In genomic region chr19:11378319-11379189, GRCh38 we compare ENCODE assay signal across 1 cellular context.
TF ChIP-seq lines count a peak whose summit lies in the region.

No MANE protein-coding gene starts in this region.

TF ChIP-seq in HepG2, 621 proteins besides CTCF, POLR2A, EP300 and RAD21 (continued from another document and continues in another):
- TF ChIP-seq ZBTB33 (CRISPR knock-in tag; IDR thresholded peaks at IDR 0.05) (0 out of 2 replicates have a peak, but pooled peaks have one; percentile 53), TFAP4 (IDR thresholded peaks at IDR 0.05; ENCODE audit: borderline replicate concordance, low read depth) (no peak), ZFP41 (CRISPR knock-in tag; IDR thresholded peaks at IDR 0.05; ENCODE audit: borderline replicate concordance) (no peak), PATZ1 (CRISPR knock-in tag; IDR thresholded peaks at IDR 0.05) (0 out of 2 replicates have a peak, but pooled peaks have one; percentile 21), ZNF589 (CRISPR knock-in tag; conservative IDR thresholded peaks at IDR 0.05) (no peak), FOSL2 (CRISPR knock-in tag; IDR thresholded peaks at IDR 0.05) (peak; percentile 5; the same call in 1 of the 2 replicates), SMC3 (IDR thresholded peaks at IDR 0.05; ENCODE audit: low read length) (peak; percentile 41; the same call in 1 of the 2 replicates), FOXA3 (CRISPR knock-in tag; IDR thresholded peaks at IDR 0.05) (no peak), POLR2G (IDR thresholded peaks at IDR 0.05; ENCODE audit: low read depth, low read length) (no peak), RELA (CRISPR knock-in tag; IDR thresholded peaks at IDR 0.05) (no peak), PBX3 (CRISPR knock-in tag; IDR thresholded peaks at IDR 0.05; ENCODE audit: borderline replicate concordance) (no peak), HDAC2 (CRISPR knock-in tag; IDR thresholded peaks at IDR 0.05) (peak; percentile 37; the same call in 1 of the 2 replicates), POLR2AphosphoS2 (IDR thresholded peaks at IDR 0.05; ENCODE audit: low read depth, low read length) (no peak), ZNF710 (CRISPR knock-in tag; IDR thresholded peaks at IDR 0.05; ENCODE audit: borderline replicate concordance) (no peak), HOMEZ (CRISPR knock-in tag; IDR thresholded peaks at IDR 0.05; ENCODE audit: low read depth) (no peak), RBM22 (optimal IDR thresholded peaks at IDR 0.05; ENCODE audit: low read length) (no peak), ZNF773 (CRISPR knock-in tag; IDR thresholded peaks at IDR 0.05; ENCODE audit: borderline replicate concordance) (no peak), ADNP (CRISPR knock-in tag; IDR thresholded peaks at IDR 0.05) (no peak), ASH2L (IDR thresholded peaks at IDR 0.05; ENCODE audit: insufficient read length, low read depth, low read length) (no peak), ZBTB4 (CRISPR knock-in tag; IDR thresholded peaks at IDR 0.05; ENCODE audit: borderline replicate concordance) (no peak), MXI1 (IDR thresholded peaks at IDR 0.05; ENCODE audit: borderline replicate concordance, low read depth, low read length) (peak; percentile 22; the same call in 1 of the 3 replicates), SRY (CRISPR knock-in tag; IDR thresholded peaks at IDR 0.05) (no peak), ZNF317 (CRISPR knock-in tag; IDR thresholded peaks at IDR 0.05) (no peak), ZSCAN25 (CRISPR knock-in tag; IDR thresholded peaks at IDR 0.05) (peak; percentile 22; the same call in 1 of the 2 replicates), DMAP1 (CRISPR knock-in tag; IDR thresholded peaks at IDR 0.05) (no peak), ZNF430 (CRISPR knock-in tag; IDR thresholded peaks at IDR 0.05) (no peak), GABPB1 (CRISPR knock-in tag; IDR thresholded peaks at IDR 0.05) (peak; percentile 34; the same call in 1 of the 2 replicates), ZNF75D (CRISPR knock-in tag; IDR thresholded peaks at IDR 0.05; ENCODE audit: borderline replicate concordance) (no peak), NFKB2 (CRISPR knock-in tag; IDR thresholded peaks at IDR 0.05; ENCODE audit: borderline replicate concordance) (no peak), HNRNPLL (IDR thresholded peaks at IDR 0.05; ENCODE audit: low read depth, low read length, poor library complexity, severe bottlenecking) (peak; percentile 19), POGK (CRISPR knock-in tag; conservative IDR thresholded peaks at IDR 0.05) (0 out of 2 replicates have a peak, but pooled peaks have one; percentile 40), NFIB (CRISPR knock-in tag; IDR thresholded peaks at IDR 0.05; ENCODE audit: borderline replicate concordance) (no peak), ZNF761 (CRISPR knock-in tag; conservative IDR thresholded peaks at IDR 0.05) (no peak), ZMYM4 (CRISPR knock-in tag; IDR thresholded peaks at IDR 0.05) (0 out of 2 replicates have a peak, but pooled peaks have one; percentile 10), FOXM1 (CRISPR knock-in tag; IDR thresholded peaks at IDR 0.05) (no peak), ZNF253 (CRISPR knock-in tag; IDR thresholded peaks at IDR 0.05; ENCODE audit: borderline replicate concordance) (no peak), KDM3A (CRISPR knock-in tag; IDR thresholded peaks at IDR 0.05; ENCODE audit: low read depth) (no peak), ZNF660 (CRISPR knock-in tag; IDR thresholded peaks at IDR 0.05; ENCODE audit: borderline replicate concordance, low read depth) (no peak), PRDM15 (CRISPR knock-in tag; IDR thresholded peaks at IDR 0.05) (no peak), ATAD3A (CRISPR knock-in tag; IDR thresholded peaks at IDR 0.05) (no peak), SPEN (CRISPR knock-in tag; IDR thresholded peaks at IDR 0.05; ENCODE audit: low read depth) (no peak), ZMAT3 (CRISPR knock-in tag; conservative IDR thresholded peaks at IDR 0.05) (no peak), IRF2 (CRISPR knock-in tag; IDR thresholded peaks at IDR 0.05) (no peak), CREM (IDR thresholded peaks at IDR 0.05) (no peak), CREM (CRISPR knock-in tag; IDR thresholded peaks at IDR 0.05) (no peak), ZNF792 (CRISPR knock-in tag; IDR thresholded peaks at IDR 0.05) (no peak), ZBTB42 (CRISPR knock-in tag; IDR thresholded peaks at IDR 0.05) (no peak), SP2 (CRISPR knock-in tag; IDR thresholded peaks at IDR 0.05) (0 out of 2 replicates have a peak, but pooled peaks have one; percentile 21), ZNF263 (CRISPR knock-in tag; IDR thresholded peaks at IDR 0.05) (peak; percentile 74), CHCHD3 (CRISPR knock-in tag; IDR thresholded peaks at IDR 0.05) (no peak)
